Comparison of ENCODE assay signal across 9 cellular contexts in the genomic region with DNA sequence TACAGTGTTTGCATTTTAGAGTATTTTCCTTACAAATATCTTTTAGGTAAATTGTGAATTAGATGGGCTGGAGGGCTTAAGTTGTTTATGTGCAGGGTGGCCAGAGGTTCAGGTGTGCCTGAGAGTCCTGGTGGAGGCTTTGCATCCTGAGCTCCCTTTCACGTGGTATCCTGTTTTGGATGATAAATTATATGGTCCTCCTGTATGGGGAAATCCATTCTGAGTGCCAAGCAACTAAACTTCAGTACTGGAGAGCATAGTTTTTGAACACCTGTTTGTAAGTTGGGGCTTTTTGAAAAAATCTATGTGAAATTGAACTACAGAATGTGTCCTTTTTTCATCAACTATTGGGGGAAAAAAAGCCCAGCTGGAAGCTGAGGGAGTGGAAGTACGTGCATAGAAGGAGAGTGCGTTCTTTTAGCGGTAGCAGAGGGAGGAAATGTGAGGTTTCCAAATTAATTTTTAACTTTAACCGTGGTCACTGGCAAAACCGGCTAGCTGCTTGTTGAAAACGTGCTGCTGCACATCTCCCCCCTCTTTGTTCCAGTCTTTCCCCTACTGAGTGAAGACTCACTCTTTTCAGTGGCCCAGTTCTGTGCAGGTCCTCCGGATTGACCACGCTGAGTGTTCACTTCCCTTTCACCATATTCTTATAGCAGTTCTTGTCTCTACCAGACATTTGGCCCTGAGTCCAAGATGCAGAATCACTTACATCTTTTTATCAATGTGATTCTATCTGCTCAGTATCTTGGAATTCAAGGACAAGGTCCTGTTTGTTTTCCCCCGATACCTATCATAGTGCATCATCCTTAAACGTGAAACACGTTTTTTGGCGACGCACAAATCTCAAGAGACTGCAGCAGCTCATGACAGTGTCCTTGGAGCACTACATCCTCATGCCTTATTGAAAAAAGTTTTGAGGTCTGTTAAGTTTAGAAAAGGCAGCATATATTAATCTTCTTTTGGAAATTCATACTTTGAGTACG. TPM values are rescaled to one million over a fixed set of nuclear protein-coding genes. Genes with fewer than 3 reads are reported as not detected.
DNase-seq lines count a peak whose midpoint lies in the region; ATAC-seq lines count a peak whose summit lies in the region.
"Had no signal": no experiment of that assay in that cellular context is flagged by ENCODE, and none has a peak within 500 bp of the region (broad histone marks: within the 10 kb centered on the region; RNA-seq: fewer than 3 reads in every experiment).

No MANE protein-coding gene starts in this region.

- POLR2A ChIA-PET in activated CD4-positive, alpha-beta T cell treated with anti-CD3 and anti-CD28 coated beads for 36 hours (lab: Charles Lee), result no interaction called here

- CTCF ChIA-PET in activated CD4-positive, alpha-beta T cell treated with anti-CD3 and anti-CD28 coated beads for 36 hours (lab: Charles Lee), result no interaction called here

- DNase-seq in activated CD4-positive, alpha-beta T cell treated with anti-CD3 and anti-CD28 coated beads for 36 hours, result no peak
- no peak for DNase-seq in activated CD4-positive, alpha-beta T cell treated with anti-CD3 and anti-CD28 coated beads, Interleukin-2, amount 50 U/mL, for 1 hour
- DNase-seq in activated naive CD8-positive, alpha-beta T cell treated with anti-CD3 and anti-CD28 coated beads, Interleukin-2, amount 50 U/mL, for 24 hours, result no peak
- DNase-seq in NCI-H146 (lab: John Stamatoyannopoulos, UW), result no peak
- DNase-seq in OCI-M1 (lab: John Stamatoyannopoulos, UW), result no peak
- DNase-seq in NCI-H82 treated with DMSO at 0.1 percent for 48 hours (lab: John Stamatoyannopoulos, UW; ENCODE audit: unreplicated experiment), result no peak

- ATAC-seq in activated CD4-positive, alpha-beta T cell treated with anti-CD3 and anti-CD28 coated beads for 36 hours, result no peak
- peak; percentile 58 for ATAC-seq in HG02943 (IDR thresholded peaks at IDR 0.05; ENCODE audit: low read depth, unreplicated experiment)
- no peak for ATAC-seq in activated naive CD8-positive, alpha-beta T cell treated with anti-CD3 and anti-CD28 coated beads, Interleukin-2, amount 50 U/mL, for 24 hours
- ATAC-seq in stimulated activated memory B cell treated with anti-CD40 and anti-IgM and Interleukin-4, amounts not matched to agents 10 μg/mL and 1 μg/mL and 100 μg/mL, for 72 hours, result no peak
- ATAC-seq: gastroesophageal sphincter had no signal

- H3K36me3 Mint-ChIP-seq in activated CD4-positive, alpha-beta T cell treated with anti-CD3 and anti-CD28 coated beads for 36 hours (ENCODE audit: low read depth), result peaks cover 71% of the 10 kb centered on the region
- peaks cover 60% of the 10 kb centered on the region for H3K36me3 Mint-ChIP-seq in activated naive CD8-positive, alpha-beta T cell treated with anti-CD3 and anti-CD28 coated beads, Interleukin-2, amount 50 U/mL, for 24 hours (ENCODE audit: low read depth)
- H3K36me3 Mint-ChIP-seq in stimulated activated memory B cell treated with anti-CD40 and anti-IgM and Interleukin-4, amounts not matched to agents 10 μg/mL and 1 μg/mL and 100 μg/mL, for 72 hours, result peaks cover 60% of the 10 kb centered on the region

- intact Hi-C loops in activated CD4-positive, alpha-beta T cell treated with anti-CD3 and anti-CD28 coated beads for 36 hours (cut with DNase I, micrococcal nuclease), result no loop called here

- peak overlapping the region; percentile 29 for H3K27ac Mint-ChIP-seq in activated CD4-positive, alpha-beta T cell treated with anti-CD3 and anti-CD28 coated beads for 36 hours
- peak overlapping the region; percentile 16 for H3K27ac Mint-ChIP-seq in activated naive CD8-positive, alpha-beta T cell treated with anti-CD3 and anti-CD28 coated beads, Interleukin-2, amount 50 U/mL, for 24 hours
- peak overlapping the region; percentile 42 for H3K27ac Mint-ChIP-seq in stimulated activated memory B cell treated with anti-CD40 and anti-IgM and Interleukin-4, amounts not matched to agents 10 μg/mL and 1 μg/mL and 100 μg/mL, for 72 hours

- no peaks in the 10 kb centered on the region for H3K27me3 Mint-ChIP-seq in activated CD4-positive, alpha-beta T cell treated with anti-CD3 and anti-CD28 coated beads for 36 hours
- no peaks in the 10 kb centered on the region for H3K27me3 Mint-ChIP-seq in activated naive CD8-positive, alpha-beta T cell treated with anti-CD3 and anti-CD28 coated beads, Interleukin-2, amount 50 U/mL, for 24 hours
- no peaks in the 10 kb centered on the region for H3K27me3 Mint-ChIP-seq in stimulated activated memory B cell treated with anti-CD40 and anti-IgM and Interleukin-4, amounts not matched to agents 10 μg/mL and 1 μg/mL and 100 μg/mL, for 72 hours

- no peaks in the 10 kb centered on the region for H3K9me3 Mint-ChIP-seq in activated CD4-positive, alpha-beta T cell treated with anti-CD3 and anti-CD28 coated beads for 36 hours (ENCODE audit: low read depth)
- no peaks in the 10 kb centered on the region for H3K9me3 Mint-ChIP-seq in activated naive CD8-positive, alpha-beta T cell treated with anti-CD3 and anti-CD28 coated beads, Interleukin-2, amount 50 U/mL, for 24 hours
- no peaks in the 10 kb centered on the region for H3K9me3 Mint-ChIP-seq in stimulated activated memory B cell treated with anti-CD40 and anti-IgM and Interleukin-4, amounts not matched to agents 10 μg/mL and 1 μg/mL and 100 μg/mL, for 72 hours

- peaks cover 44% of the 10 kb centered on the region for H3K4me1 Mint-ChIP-seq in activated CD4-positive, alpha-beta T cell treated with anti-CD3 and anti-CD28 coated beads for 36 hours
- peaks cover 43% of the 10 kb centered on the region for H3K4me1 Mint-ChIP-seq in activated naive CD8-positive, alpha-beta T cell treated with anti-CD3 and anti-CD28 coated beads, Interleukin-2, amount 50 U/mL, for 24 hours
- peaks cover 15% of the 10 kb centered on the region for H3K4me1 Mint-ChIP-seq in stimulated activated memory B cell treated with anti-CD40 and anti-IgM and Interleukin-4, amounts not matched to agents 10 μg/mL and 1 μg/mL and 100 μg/mL, for 72 hours

- H3K4me3 Mint-ChIP-seq in activated CD4-positive, alpha-beta T cell treated with anti-CD3 and anti-CD28 coated beads for 36 hours, result no peak overlapping the region
- H3K4me3 Mint-ChIP-seq in activated naive CD8-positive, alpha-beta T cell treated with anti-CD3 and anti-CD28 coated beads, Interleukin-2, amount 50 U/mL, for 24 hours, result no peak overlapping the region
- no peak overlapping the region for H3K4me3 Mint-ChIP-seq in stimulated activated memory B cell treated with anti-CD40 and anti-IgM and Interleukin-4, amounts not matched to agents 10 μg/mL and 1 μg/mL and 100 μg/mL, for 72 hours

RNA-seq across cellular contexts. Expression of a gene that starts 15.3 kb away (rescaled TPM):
- 100 to 1,000 TPM in 1 of 2 experiments, 10 to 100 TPM in 1; 57.9 to 106 TPM for total RNA-seq in activated CD4-positive, alpha-beta T cell treated with anti-CD3 and anti-CD28 coated beads for 36 hours

RNA-seq across cellular contexts. Expression of a gene that starts 40.5 kb away (rescaled TPM):
- total RNA-seq in activated CD4-positive, alpha-beta T cell treated with anti-CD3 and anti-CD28 coated beads for 36 hours, result 10 to 100 TPM; 23.4 to 29.5 TPM
